1 cellular context compared by ENCODE assay signal in genomic region chr19:42075616-42076374, GRCh38.
TF ChIP-seq lines count a peak whose summit lies in the region.

Gene ZNF574 (plus strand): TSS chr19:42076166. CDS start chr19:42078607, 2,441 bp downstream.

TF ChIP-seq in K562, 482 proteins besides CTCF, POLR2A, EP300 and RAD21 (continued from another document and continues in another):
- TF ChIP-seq KLF1 (tag; IDR thresholded peaks at IDR 0.05) (no peak), MXI1 (IDR thresholded peaks at IDR 0.05; ENCODE audit: low read depth, low read length) (no peak), ZNF12 (CRISPR knock-in tag; IDR thresholded peaks at IDR 0.05) (no peak), SRSF7 (optimal IDR thresholded peaks at IDR 0.05; ENCODE audit: low read depth, low read length) (no peak), NR2C1 (IDR thresholded peaks at IDR 0.05) (no peak), NR2C1 (tag; IDR thresholded peaks at IDR 0.05) (no peak), TAL1 (IDR thresholded peaks at IDR 0.05) (no peak), GABPA (tag; conservative IDR thresholded peaks at IDR 0.05; ENCODE audit: low read depth) (peak; percentile 33; the same call in 1 of the 2 replicates), E2F4 (CRISPR knock-in tag; IDR thresholded peaks at IDR 0.05; ENCODE audit: low read depth) (no peak), ATF4 (CRISPR knock-in tag; IDR thresholded peaks at IDR 0.05) (0 out of 2 replicates have a peak, but pooled peaks have one; percentile 37), RBFOX2 (IDR thresholded peaks at IDR 0.05; ENCODE audit: low read depth, low read length) (peak; percentile 100), HMBOX1 (IDR thresholded peaks at IDR 0.05) (no peak), SRSF3 (IDR thresholded peaks at IDR 0.05; ENCODE audit: insufficient read depth, low read length) (no peak), ZEB2 (IDR thresholded peaks at IDR 0.05) (no peak), XRCC5 (IDR thresholded peaks at IDR 0.05; ENCODE audit: low read depth, low read length) (no peak), TAF7 (tag; IDR thresholded peaks at IDR 0.05) (peak; percentile 94), CBX8 (IDR thresholded peaks at IDR 0.05; ENCODE audit: borderline replicate concordance, extremely low read depth, low read depth, low read length, poor library complexity, severe bottlenecking) (no peak), BRD9 (IDR thresholded peaks at IDR 0.05; ENCODE audit: low read depth, partially characterized antibody) (no peak), ZNF280B (CRISPR knock-in tag; IDR thresholded peaks at IDR 0.05) (no peak), POU5F1 (IDR thresholded peaks at IDR 0.05; ENCODE audit: borderline replicate concordance, low read depth, low read length, partially characterized antibody) (no peak), STAG1 (CRISPR knock-in tag; IDR thresholded peaks at IDR 0.05; ENCODE audit: borderline replicate concordance) (no peak), TFE3 (CRISPR knock-in tag; IDR thresholded peaks at IDR 0.05) (no peak), ZSCAN32 (CRISPR knock-in tag; IDR thresholded peaks at IDR 0.05) (no peak), MCM2 (IDR thresholded peaks at IDR 0.05; ENCODE audit: low read depth) (no peak), SNAPC5 (CRISPR knock-in tag; IDR thresholded peaks at IDR 0.05) (no peak), POLR2AphosphoS5 (IDR thresholded peaks at IDR 0.05; ENCODE audit: control insufficient read depth, insufficient read depth, low read depth, low read length) (peak; percentile 72), ILK (tag; IDR thresholded peaks at IDR 0.05; ENCODE audit: borderline replicate concordance, low read depth) (no peak), GMEB1 (CRISPR knock-in tag; IDR thresholded peaks at IDR 0.05) (peak; percentile 86), TGIF2 (CRISPR knock-in tag; IDR thresholded peaks at IDR 0.05) (no peak), L3MBTL2 (IDR thresholded peaks at IDR 0.05) (no peak), SAP30 (IDR thresholded peaks at IDR 0.05; ENCODE audit: borderline replicate concordance, insufficient read depth, low read depth, low read length, poor library complexity, severe bottlenecking) (peak; percentile 72), ZNF778 (CRISPR knock-in tag; IDR thresholded peaks at IDR 0.05) (no peak), POLR2H (tag; IDR thresholded peaks at IDR 0.05; ENCODE audit: low read depth) (peak; percentile 96), KAT7 (CRISPR knock-in tag; IDR thresholded peaks at IDR 0.05; ENCODE audit: borderline replicate concordance) (no peak), ZKSCAN8 (CRISPR knock-in tag; IDR thresholded peaks at IDR 0.05) (no peak), GATA2 (CRISPR knock-in tag; IDR thresholded peaks at IDR 0.05) (no peak), ZBTB17 (CRISPR knock-in tag; IDR thresholded peaks at IDR 0.05) (0 out of 2 replicates have a peak, but pooled peaks have one; percentile 13), NR3C1 (CRISPR knock-in tag; IDR thresholded peaks at IDR 0.05) (no peak), TSC22D4 (tag; IDR thresholded peaks at IDR 0.05) (no peak), ZNF830 (CRISPR knock-in tag; IDR thresholded peaks at IDR 0.05) (peak; percentile 84), RFX7 (CRISPR knock-in tag; IDR thresholded peaks at IDR 0.05) (peak; percentile 61; the same call in 1 of the 2 replicates), KDM1A (IDR thresholded peaks at IDR 0.05) (no peak), ZBTB12 (CRISPR knock-in tag; IDR thresholded peaks at IDR 0.05) (peak; percentile 23; the same call in 1 of the 2 replicates), MEF2A (IDR thresholded peaks at IDR 0.05; ENCODE audit: control insufficient read depth, low read depth, low read length) (no peak), ZNF717 (CRISPR knock-in tag; IDR thresholded peaks at IDR 0.05) (no peak), ZFP1 (CRISPR knock-in tag; IDR thresholded peaks at IDR 0.05) (no peak), SAFB (IDR thresholded peaks at IDR 0.05; ENCODE audit: borderline replicate concordance, low read depth, low read length) (no peak), MLX (CRISPR knock-in tag; conservative IDR thresholded peaks at IDR 0.05) (no peak), MAFG (tag; conservative IDR thresholded peaks at IDR 0.05) (no peak), LCOR (CRISPR knock-in tag; IDR thresholded peaks at IDR 0.05) (no peak), E2F1 (CRISPR knock-in tag; IDR thresholded peaks at IDR 0.05) (no peak), HDAC6 (IDR thresholded peaks at IDR 0.05; ENCODE audit: low read depth, low read length) (no peak), NCOA2 (IDR thresholded peaks at IDR 0.05; ENCODE audit: partially characterized antibody in 2 of 2) (no peak), DDX20 (tag; IDR thresholded peaks at IDR 0.05; ENCODE audit: low read depth) (no peak), COPS2 (conservative IDR thresholded peaks at IDR 0.05) (no peak), DIDO1 (tag; IDR thresholded peaks at IDR 0.05; ENCODE audit: low read depth) (no peak), BRF1 (IDR thresholded peaks at IDR 0.05; ENCODE audit: borderline replicate concordance, extremely low read depth, insufficient read length) (no peak), FOXJ3 (CRISPR knock-in tag; IDR thresholded peaks at IDR 0.05) (no peak), ZNF197 (CRISPR knock-in tag; IDR thresholded peaks at IDR 0.05; ENCODE audit: low read depth) (0 out of 2 replicates have a peak, but pooled peaks have one; percentile 5), CBFB (CRISPR knock-in tag; IDR thresholded peaks at IDR 0.05) (no peak), RHOXF2B (CRISPR knock-in tag; conservative IDR thresholded peaks at IDR 0.05) (peak; percentile 85; the same call in 1 of the 2 replicates), ZNF395 (CRISPR knock-in tag; IDR thresholded peaks at IDR 0.05) (0 out of 2 replicates have a peak, but pooled peaks have one; percentile 66), CBX1 (IDR thresholded peaks at IDR 0.05; ENCODE audit: low read depth) (no peak; the same call in 1 of the 2 replicates), ARID3A (IDR thresholded peaks at IDR 0.05; ENCODE audit: borderline replicate concordance, low read depth, low read length) (peak; percentile 60; the same call in 1 of the 2 replicates)
